10 cellular contexts compared by ENCODE assay signal in genomic region chr6:35359744-35360348, GRCh38. TPM values are rescaled to one million over a fixed set of nuclear protein-coding genes. Genes with fewer than 3 reads are reported as not detected.
A peak's percentile ranks its signal among the peaks of the same experiment; 100 is the strongest.
DNase-seq lines count a peak whose midpoint lies in the region; ATAC-seq and TF ChIP-seq lines count a peak whose summit lies in the region.
"Had no signal": no experiment of that assay in that cellular context is flagged by ENCODE, and none has a peak within 500 bp of the region (broad histone marks: within the 10 kb centered on the region; RNA-seq: fewer than 3 reads in every experiment).

No MANE protein-coding gene starts in this region.

- no peak for TF ChIP-seq EP300 in transverse colon (IDR thresholded peaks at IDR 0.05; ENCODE audit: low read depth)

- ATAC-seq in activated naive CD4-positive, alpha-beta T cell treated with anti-CD3 and anti-CD28 coated beads, Interleukin-2, amount 50 U/mL, for 72 hours = no peak

- H3K36me3 ChIP-seq in liver (ENCODE audit: control insufficient read depth in 4 of 4, insufficient read depth in 3 of 4, low read depth in 1 of 4, low read length in 3 of 4) (peaks cover 0 to 9% (median 4%) of the 10 kb centered on the region in 4 donors), transverse colon (peaks cover 0 to under 1% (median 0%) of the 10 kb centered on the region in 4 donors), HAP-1 (replicated peaks) (no peaks in the 10 kb centered on the region; the same call in 1 of the 2 replicates), ascending aorta (peaks cover 2 to 3% of the 10 kb centered on the region in 2 donors)

- peaks cover 40% of the 10 kb centered on the region for H3K4me1 Mint-ChIP-seq in activated naive CD4-positive, alpha-beta T cell treated with anti-CD3 and anti-CD28 coated beads for 36 hours (ENCODE audit: low read depth)
- H3K4me1 Mint-ChIP-seq in activated CD4-positive, alpha-beta T cell treated with anti-CD3 and anti-CD28 coated beads, Interleukin-2, amount 10 ng/mL, durations not matched to agents 24 days and 14 days = peaks cover 30% of the 10 kb centered on the region

- no peaks in the 10 kb centered on the region for H3K27me3 Mint-ChIP-seq in activated naive CD4-positive, alpha-beta T cell treated with anti-CD3 and anti-CD28 coated beads for 36 hours (ENCODE audit: low read depth)
- H3K27me3 Mint-ChIP-seq in activated CD4-positive, alpha-beta T cell treated with anti-CD3 and anti-CD28 coated beads, Interleukin-2, amount 10 ng/mL, durations not matched to agents 24 days and 14 days = no peaks in the 10 kb centered on the region
- H3K27me3 Mint-ChIP-seq: B cell had no signal

- no peak overlapping the region for H3K4me3 Mint-ChIP-seq in activated naive CD4-positive, alpha-beta T cell treated with anti-CD3 and anti-CD28 coated beads for 36 hours
- no peak overlapping the region for H3K4me3 Mint-ChIP-seq in activated CD4-positive, alpha-beta T cell treated with anti-CD3 and anti-CD28 coated beads, Interleukin-2, amount 10 ng/mL, durations not matched to agents 24 days and 14 days
- H3K4me3 Mint-ChIP-seq: B cell had no signal

- peaks cover 0 to 10% of the 10 kb centered on the region in 2 donors for H3K36me3 Mint-ChIP-seq in activated naive CD4-positive, alpha-beta T cell treated with anti-CD3 and anti-CD28 coated beads, Interleukin-2, amount 50 U/mL, for 72 hours
- H3K36me3 Mint-ChIP-seq in activated naive CD4-positive, alpha-beta T cell treated with anti-CD3 and anti-CD28 coated beads for 36 hours (ENCODE audit: low read depth) = peaks cover 3% of the 10 kb centered on the region
- H3K36me3 Mint-ChIP-seq in activated CD4-positive, alpha-beta T cell treated with anti-CD3 and anti-CD28 coated beads, Interleukin-2, amount 10 ng/mL, durations not matched to agents 24 days and 14 days (ENCODE audit: low read depth) = peaks cover 26% of the 10 kb centered on the region

- H3K4me1 ChIP-seq in liver (ENCODE audit: control insufficient read depth in 4 of 4, insufficient read depth in 4 of 4, low read length in 3 of 4) (peaks cover 12 to 20% (median 16%) of the 10 kb centered on the region in 4 donors), transverse colon (peaks cover 3 to 27% (median 7%) of the 10 kb centered on the region in 4 donors), HAP-1 (no peaks in the 10 kb centered on the region), ascending aorta (peaks cover 16 to 36% of the 10 kb centered on the region in 2 donors)

- H3K27ac Mint-ChIP-seq in activated naive CD4-positive, alpha-beta T cell treated with anti-CD3 and anti-CD28 coated beads, Interleukin-2, amount 50 U/mL, for 72 hours = peak overlapping the region; percentile 21 to 23
- no peak overlapping the region for H3K27ac Mint-ChIP-seq in activated naive CD4-positive, alpha-beta T cell treated with anti-CD3 and anti-CD28 coated beads for 36 hours
- no peak overlapping the region for H3K27ac Mint-ChIP-seq in activated CD4-positive, alpha-beta T cell treated with anti-CD3 and anti-CD28 coated beads, Interleukin-2, amount 10 ng/mL, durations not matched to agents 24 days and 14 days
- H3K27ac Mint-ChIP-seq: B cell had no signal

- in situ Hi-C loops in transverse colon (cut with MboI; ENCODE audit: low pct_ligation_motif_present in 1 of 4, low pct_unique_long_range_greater_than_20kb in 1 of 4, low sequenced_read_pairs in 3 of 4) (no loop called here), HAP-1 (cut with MboI; ENCODE audit: low sequenced_read_pairs) (no loop called here)

- intact Hi-C loops in activated naive CD4-positive, alpha-beta T cell treated with anti-CD3 and anti-CD28 coated beads for 36 hours (cut with micrococcal nuclease) = no loop called here
- intact Hi-C loops in transverse colon (cut with DNase I; ENCODE audit: low total_unique reads) (loop anchor here (10.0 kb wide), 1 partner anchor 55 kb away; no protein-coding TSS in a partner anchor), ascending aorta (cut with DNase I) (no loop called here)
- intact Hi-C loops in activated CD4-positive, alpha-beta T cell treated with anti-CD3 and anti-CD28 coated beads, Interleukin-2, amount 10 ng/mL, durations not matched to agents 24 days and 14 days (cut with micrococcal nuclease) = no loop called here

- CTCF ChIA-PET in activated naive CD4-positive, alpha-beta T cell treated with anti-CD3 and anti-CD28 coated beads for 36 hours (lab: Charles Lee) = no interaction called here

- TF ChIP-seq RAD21 in liver (IDR thresholded peaks at IDR 0.05) = no peak

- 42% methylated on average over 2 of the region's 2 CpGs for WGBS in liver
- WGBS in transverse colon (ENCODE audit: low coverage in 1 of 2), 2 donors = 49% methylated on average over 2 of the region's 2 CpGs; no CpG with 5 or more reads in 1 of the 2 donors

- H3K9ac ChIP-seq in liver (ENCODE audit: low read depth in 1 of 2, low read length in 2 of 2) = peak overlapping the region in 1 of 2 donors; percentile 40

- H3K27ac ChIP-seq in liver (ENCODE audit: low read depth in 1 of 2, low read length in 2 of 2) = peak overlapping the region; percentile 68 to 78
- H3K27ac ChIP-seq in transverse colon = peak overlapping the region in 3 of 4 donors; percentile 19 to 35 (median 31)
- peak overlapping the region in 1 of 2 donors; percentile 61 for H3K27ac ChIP-seq in ascending aorta

- H3K4me3 ChIP-seq in choroid plexus epithelial cell (ENCODE audit: low read depth, low read length) (no peak overlapping the region), liver (ENCODE audit: low read depth in 1 of 3, low read length in 3 of 3) (no peak overlapping the region), transverse colon (no peak overlapping the region), HAP-1 (no peak overlapping the region), ascending aorta (no peak overlapping the region)

- H3K9me3 ChIP-seq in liver (ENCODE audit: control insufficient read depth in 4 of 4, low read length in 3 of 4) (no peaks in the 10 kb centered on the region), transverse colon (no peaks in the 10 kb centered on the region), HAP-1 (no peaks in the 10 kb centered on the region), ascending aorta (no peaks in the 10 kb centered on the region)

- TF ChIP-seq CTCF in choroid plexus epithelial cell (conservative IDR thresholded peaks at IDR 0.05; ENCODE audit: low read depth, low read length) = no peak
- no peak for TF ChIP-seq CTCF in liver (IDR thresholded peaks at IDR 0.05; ENCODE audit: low read depth, low read length, missing input control)
- TF ChIP-seq CTCF in transverse colon (IDR thresholded peaks at IDR 0.05) = no peak
- TF ChIP-seq CTCF in ascending aorta (IDR thresholded peaks at IDR 0.05) = no peak

- no peaks in the 10 kb centered on the region for H3K9me3 Mint-ChIP-seq in activated naive CD4-positive, alpha-beta T cell treated with anti-CD3 and anti-CD28 coated beads, Interleukin-2, amount 50 U/mL, for 72 hours
- no peaks in the 10 kb centered on the region for H3K9me3 Mint-ChIP-seq in activated naive CD4-positive, alpha-beta T cell treated with anti-CD3 and anti-CD28 coated beads for 36 hours
- no peaks in the 10 kb centered on the region for H3K9me3 Mint-ChIP-seq in activated CD4-positive, alpha-beta T cell treated with anti-CD3 and anti-CD28 coated beads, Interleukin-2, amount 10 ng/mL, durations not matched to agents 24 days and 14 days

- TF ChIP-seq POLR2A in transverse colon (IDR thresholded peaks at IDR 0.05) = no peak

- H3K27me3 ChIP-seq in liver (ENCODE audit: control insufficient read depth in 4 of 4, insufficient read depth in 4 of 4, low read length in 3 of 4) (no peaks in the 10 kb centered on the region), transverse colon (no peaks in the 10 kb centered on the region), HAP-1 (ENCODE audit: low read depth) (no peaks in the 10 kb centered on the region), ascending aorta (no peaks in the 10 kb centered on the region)

- DNase-seq in activated naive CD4-positive, alpha-beta T cell treated with anti-CD3 and anti-CD28 coated beads, Interleukin-2, amount 50 U/mL, for 72 hours (ENCODE audit: low spot score in 2 of 2) = no peak
- no peak for DNase-seq in activated naive CD4-positive, alpha-beta T cell treated with anti-CD3 and anti-CD28 coated beads for 36 hours
- peak; percentile 97 for DNase-seq in choroid plexus epithelial cell (ENCODE audit: low read depth)
- no peak for DNase-seq in transverse colon
- DNase-seq in HAP-1 (ENCODE audit: low spot score in 2 of 2) = no peak
- DNase-seq in activated CD4-positive, alpha-beta T cell treated with anti-CD3 and anti-CD28 coated beads, Interleukin-2, amount 10 ng/mL, durations not matched to agents 24 days and 14 days = no peak
- DNase-seq in ascending aorta (ENCODE audit: low spot score in 2 of 2) = no peak
- DNase-seq: activated T-cell treated with anti-CD3 and anti-CD28 coated beads for 4 hours had no signal

TF ChIP-seq in liver, 16 proteins besides CTCF, POLR2A, EP300 and RAD21 (continues in another document):
- TF ChIP-seq RXRA (IDR thresholded peaks at IDR 0.05) = no peak
- no peak for TF ChIP-seq ATF3 (IDR thresholded peaks at IDR 0.05)
- TF ChIP-seq JUND (IDR thresholded peaks at IDR 0.05) = no peak
- TF ChIP-seq MAX (IDR thresholded peaks at IDR 0.05) = no peak

RNA-seq across cellular contexts. Expression of gene PPARD, which starts 17.5 kb away (rescaled TPM):
- total RNA-seq in activated naive CD4-positive, alpha-beta T cell treated with anti-CD3 and anti-CD28 coated beads, Interleukin-2, amount 50 U/mL, for 72 hours = 10 to 100 TPM; 23.2 to 25.1 TPM
- total RNA-seq in activated naive CD4-positive, alpha-beta T cell treated with anti-CD3 and anti-CD28 coated beads for 36 hours = 10 to 100 TPM; 10.8 to 11.2 TPM
- total RNA-seq in liver (1 to 10 TPM; 2.1 to 7.3 TPM), transverse colon (100 to 1,000 TPM in 1 of 4 donors, 10 to 100 TPM in 3; 19.8 to 110 (median 29.3) TPM), ascending aorta (21.1 TPM)
- 1 to 10 TPM; 2.8 to 7.8 TPM for polyA plus RNA-seq in liver
- 19.0 TPM in 2 replicates for total RNA-seq in activated CD4-positive, alpha-beta T cell treated with anti-CD3 and anti-CD28 coated beads, Interleukin-2, amount 10 ng/mL, durations not matched to agents 24 days and 14 days

Comparison
In these comparisons a context has a peak if more than half of its experiments do, and no peak if none do; other contexts are left out.
1. H3K27ac Mint-ChIP-seq: peak in activated naive CD4-positive, alpha-beta T cell treated with anti-CD3 and anti-CD28 coated beads, Interleukin-2, amount 50 U/mL, for 72 hours (2 of 2); none in activated naive CD4-positive, alpha-beta T cell treated with anti-CD3 and anti-CD28 coated beads for 36 hours (single experiment) and activated CD4-positive, alpha-beta T cell treated with anti-CD3 and anti-CD28 coated beads, Interleukin-2, amount 10 ng/mL, durations not matched to agents 24 days and 14 days (single experiment).